1 cellular context compared by ENCODE assay signal in genomic region chr1:159804924-159805323, GRCh38.
A peak's percentile ranks its signal among the peaks of the same experiment; 100 is the strongest.
TF ChIP-seq lines count a peak whose summit lies in the region.

No MANE protein-coding gene starts in this region.

TF ChIP-seq in endothelial cell of umbilical vein, 7 proteins besides CTCF, POLR2A, EP300 and RAD21:
- TF ChIP-seq MAX (IDR thresholded peaks at IDR 0.05; ENCODE audit: insufficient read depth, insufficient read length) (no peak), MYC (IDR thresholded peaks at IDR 0.05; ENCODE audit: low read depth, low read length) (no peak), JUN (IDR thresholded peaks at IDR 0.05; ENCODE audit: borderline replicate concordance, insufficient read depth, insufficient read length, low read depth) (no peak), POLR2AphosphoS5 (IDR thresholded peaks at IDR 0.05; ENCODE audit: insufficient read depth, low read depth, low read length) (no peak), EZH2 (IDR thresholded peaks at IDR 0.05; ENCODE audit: borderline replicate concordance, low read depth, low read length, severe bottlenecking) (no peak), GATA2 (IDR thresholded peaks at IDR 0.05; ENCODE audit: insufficient read depth, insufficient read length, low read depth, low read length) (peak; percentile 60), FOS (IDR thresholded peaks at IDR 0.05; ENCODE audit: borderline replicate concordance, insufficient read depth, low read length) (no peak)
